ENCODE assay signal across 11 cellular contexts in genomic region chr4:16270654-16271328, GRCh38. TPM values are rescaled to one million over a fixed set of nuclear protein-coding genes. Genes with fewer than 3 reads are reported as not detected.
DNase-seq lines count a peak whose midpoint lies in the region; ATAC-seq and TF ChIP-seq lines count a peak whose summit lies in the region.
"Had no signal": no experiment of that assay in that cellular context is flagged by ENCODE, and none has a peak within 500 bp of the region (broad histone marks: within the 10 kb centered on the region; RNA-seq: fewer than 3 reads in every experiment).

No MANE protein-coding gene starts in this region.

- H3K27ac Mint-ChIP-seq in MCF 10A (ENCODE audit: low read depth, unreplicated experiment) = peak overlapping the region; percentile 2
- peak overlapping the region in 1 of 10 donors; percentile 15 for H3K27ac Mint-ChIP-seq in naive thymus-derived CD8-positive, alpha-beta T cell

- BruUV-seq in MCF 10A (replicated peaks; lab: Mats Ljungman, UMichigan) = no TSS peak

- H3K4me3 ChIP-seq in breast epithelium (no peak overlapping the region), SK-N-MC (peak overlapping the region; percentile 52), subcutaneous abdominal adipose tissue (ENCODE audit: low read depth in 1 of 5, low read length in 5 of 5) (no peak overlapping the region)
- H3K4me3 ChIP-seq: SJSA1, upper lobe of left lung had no signal

- H3K4me1 Mint-ChIP-seq in MCF 10A (ENCODE audit: insufficient read depth, unreplicated experiment) = peaks cover 7% of the 10 kb centered on the region
- peaks cover 2 to 12% (median 9%) of the 10 kb centered on the region in 4 donors for H3K4me1 Mint-ChIP-seq in naive thymus-derived CD8-positive, alpha-beta T cell

- CTCF ChIA-PET in MCF 10A (lab: Yijun Ruan, JAX) = interaction anchor here (0.6 to 0.7 kb wide), 3 partner anchors 22 to 1203 kb away, joined by 3 to 4 read pairs (median 3); no protein-coding TSS in a partner anchor

- no peaks in the 10 kb centered on the region for H3K9me3 Mint-ChIP-seq in MCF 10A (ENCODE audit: unreplicated experiment)
- H3K9me3 Mint-ChIP-seq in naive thymus-derived CD8-positive, alpha-beta T cell = no peaks in the 10 kb centered on the region

- no peaks in the 10 kb centered on the region for H3K27me3 ChIP-seq in breast epithelium
- no peaks in the 10 kb centered on the region for H3K27me3 ChIP-seq in subcutaneous abdominal adipose tissue (ENCODE audit: control insufficient read depth in 5 of 5, insufficient read depth in 4 of 5, low read length in 5 of 5)
- H3K27me3 ChIP-seq: SJSA1, upper lobe of left lung had no signal

- TF ChIP-seq POLR2A in breast epithelium (IDR thresholded peaks at IDR 0.05) = no peak

- H3K9me3 ChIP-seq in breast epithelium (no peaks in the 10 kb centered on the region), SK-N-MC (ENCODE audit: low read depth, low read length) (no peaks in the 10 kb centered on the region), subcutaneous abdominal adipose tissue (ENCODE audit: control insufficient read depth in 5 of 5, low read length in 5 of 5) (no peaks in the 10 kb centered on the region)
- H3K9me3 ChIP-seq: SJSA1, upper lobe of left lung had no signal

- POLR2A ChIA-PET in MCF 10A (lab: Yijun Ruan, JAX) = no interaction called here
- POLR2A ChIA-PET in naive thymus-derived CD8-positive, alpha-beta T cell (lab: Charles Lee) = no interaction called here

- H3K27me3 Mint-ChIP-seq in MCF 10A (ENCODE audit: insufficient read depth, unreplicated experiment) = no peaks in the 10 kb centered on the region
- peaks cover 0 to 7% (median 2%) of the 10 kb centered on the region in 5 donors for H3K27me3 Mint-ChIP-seq in naive thymus-derived CD8-positive, alpha-beta T cell

- no peak overlapping the region for H3K4me3 Mint-ChIP-seq in MCF 10A (ENCODE audit: unreplicated experiment)
- no peak overlapping the region for H3K4me3 Mint-ChIP-seq in naive thymus-derived CD8-positive, alpha-beta T cell

- intact Hi-C loops in MCF 10A (cut with micrococcal nuclease) (no loop called here), breast epithelium (cut with DNase I; ENCODE audit: low total_unique reads) (no loop called here)

- H3K36me3 ChIP-seq in breast epithelium = no peaks in the 10 kb centered on the region
- H3K36me3 ChIP-seq in SK-N-MC (ENCODE audit: insufficient read depth, low read length) = no peaks in the 10 kb centered on the region
- H3K36me3 ChIP-seq in subcutaneous abdominal adipose tissue (ENCODE audit: control insufficient read depth in 5 of 5, insufficient read depth in 5 of 5, low read length in 5 of 5) = no peaks in the 10 kb centered on the region
- H3K36me3 ChIP-seq: SJSA1, upper lobe of left lung had no signal

- H3K4me1 ChIP-seq in breast epithelium (no peaks in the 10 kb centered on the region), subcutaneous abdominal adipose tissue (ENCODE audit: control insufficient read depth in 5 of 5, insufficient read depth in 5 of 5, low read length in 5 of 5) (peaks cover 0 to 17% (median 14%) of the 10 kb centered on the region in 5 donors)
- H3K4me1 ChIP-seq: SJSA1 had no signal

- H3K9ac ChIP-seq in SK-N-MC (ENCODE audit: insufficient read length) (no peak overlapping the region), subcutaneous abdominal adipose tissue (ENCODE audit: low read length in 5 of 5) (no peak overlapping the region)

- H3K27ac ChIP-seq in breast epithelium (no peak overlapping the region), SK-N-MC (peak overlapping the region; percentile 75), subcutaneous abdominal adipose tissue (ENCODE audit: low read depth, low read length) (peak overlapping the region; percentile 47)
- H3K27ac ChIP-seq: SJSA1, upper lobe of left lung had no signal

- H3K36me3 Mint-ChIP-seq in MCF 10A (ENCODE audit: insufficient read depth, unreplicated experiment) = peaks cover 4% of the 10 kb centered on the region
- H3K36me3 Mint-ChIP-seq in naive thymus-derived CD8-positive, alpha-beta T cell = no peaks in the 10 kb centered on the region

- no peak for DNase-seq in MCF 10A (ENCODE audit: unreplicated experiment)
- DNase-seq in breast epithelium (ENCODE audit: low spot score in 2 of 2) = no peak
- no peak for DNase-seq in SK-N-MC (ENCODE audit: low read depth, low spot score)
- peak; percentile 32 for DNase-seq in globus pallidus (ENCODE audit: low spot score)
- no peak for DNase-seq in naive thymus-derived CD8-positive, alpha-beta T cell
- DNase-seq: NCI-H1105 treated with DMSO at 0.1 percent for 48 hours, upper lobe of left lung had no signal

- no peak for TF ChIP-seq CTCF in MCF 10A (IDR thresholded peaks at IDR 0.05; ENCODE audit: unreplicated experiment)
- TF ChIP-seq CTCF in breast epithelium (IDR thresholded peaks at IDR 0.05) = no peak

- ATAC-seq in HG02798 (IDR thresholded peaks at IDR 0.05; ENCODE audit: poor library complexity, unreplicated experiment) (no peak), esophagus mucosa (no peak)
- ATAC-seq in naive thymus-derived CD8-positive, alpha-beta T cell = no peak

RNA-seq across cellular contexts. Expression of gene TAPT1, which starts 44.5 kb away (rescaled TPM):
- total RNA-seq in MCF 10A (2022) = 22.0 and 27.8 TPM in 2 replicates
- 10 to 100 TPM; 39.7 to 52.5 (median 43.0) TPM for total RNA-seq in breast epithelium
- total RNA-seq in esophagus mucosa = 12.9 TPM
- total RNA-seq in naive thymus-derived CD8-positive, alpha-beta T cell = 10 to 100 TPM; 74.1 to 75.0 TPM
- polyA plus RNA-seq in naive thymus-derived CD8-positive, alpha-beta T cell = 10 to 100 TPM; 15.7 to 26.3 (median 26.1) TPM

Comparison
In these comparisons a context has a peak if more than half of its experiments do, and no peak if none do; other contexts are left out.
1. H3K27ac ChIP-seq: peak in SK-N-MC (single experiment) and subcutaneous abdominal adipose tissue (single experiment); none in breast epithelium (0 of 2).